Comparison of ENCODE assay signal across 21 cellular contexts in the genomic region with DNA sequence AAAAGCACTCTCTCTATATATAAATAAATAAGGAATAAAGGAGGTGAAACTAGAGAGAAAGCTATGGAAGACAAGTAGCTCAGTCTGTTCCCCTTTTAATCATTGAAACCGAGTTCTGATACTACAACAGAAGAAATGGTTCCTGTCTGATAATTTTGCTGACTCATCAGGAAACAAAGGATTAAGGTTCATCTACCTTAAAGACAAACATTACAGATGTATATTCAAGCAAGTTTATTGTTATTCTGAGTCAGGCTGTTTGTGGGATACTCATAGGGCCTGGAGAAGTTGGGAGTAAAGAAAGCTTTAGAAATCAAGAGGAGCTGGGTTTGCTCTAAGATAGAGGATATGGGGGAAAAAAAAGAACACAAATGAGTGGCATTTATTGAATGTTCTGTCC.
"Had no signal": no experiment of that assay in that cellular context is flagged by ENCODE, and none has a peak within 500 bp of the region (broad histone marks: within the 10 kb centered on the region; RNA-seq: fewer than 3 reads in every experiment).

No MANE protein-coding gene starts in this region.

- H3K4me3 ChIP-seq: gastroesophageal sphincter, heart right ventricle, left ventricle myocardium inferior, tibial artery, vagina had no signal

- H3K9me3 ChIP-seq: gastroesophageal sphincter, left ventricle myocardium inferior, neutrophil, tibial artery, vagina had no signal

- H3K9ac ChIP-seq: parathyroid adenoma had no signal

- H3K27me3 ChIP-seq: brain microvascular endothelial cell, gastroesophageal sphincter, heart right ventricle, neutrophil, tibial artery, vagina had no signal

- H3K27ac ChIP-seq: brain microvascular endothelial cell, gastroesophageal sphincter, heart right ventricle, left ventricle myocardium inferior, neutrophil, parathyroid adenoma, tibial artery, vagina had no signal

- FAIRE-seq: endothelial cell of umbilical vein, islet of Langerhans had no signal

- DNase-seq: activated CD4-positive, alpha-beta T cell treated with anti-CD3 and anti-CD28 coated beads, Interleukin-2, amount 50 U/mL, for 1 hour; activated CD8-positive, alpha-beta memory T cell treated with anti-CD3 and anti-CD28 coated beads for 24 hours; activated naive CD4-positive, alpha-beta T cell; activated naive CD8-positive, alpha-beta T cell treated with anti-CD3 and anti-CD28 coated beads, Interleukin-2, amount 10 ng/mL, durations not matched to agents 7 days and 5 days; anterior cingulate cortex; brain microvascular endothelial cell; effector CD8-positive, alpha-beta T cell; heart right ventricle; left ventricle myocardium inferior; naive thymus-derived CD8-positive, alpha-beta T cell; stimulated activated CD4-positive, alpha-beta T cell treated with anti-CD3 and anti-CD28 coated beads, Interleukin-12 subunit alpha, Interleukin-12 subunit beta, amount 100 ng/mL, for 4 hours; stimulated activated CD4-positive, alpha-beta T cell treated with anti-CD3 and anti-CD28 coated beads, Interleukin-2, amount 100 ng/mL, for 24 hours; stimulated activated naive B cell treated with anti-CD40 and anti-IgM and Interleukin-4, amounts not matched to agents 10 μg/mL and 1 μg/mL and 100 μg/mL, for 72 hours; tibial artery had no signal

- H3K36me3 ChIP-seq: brain microvascular endothelial cell, gastroesophageal sphincter, heart right ventricle, left ventricle myocardium inferior, neutrophil, tibial artery, vagina had no signal

- H3K79me2 ChIP-seq: parathyroid adenoma had no signal

- ATAC-seq: activated CD4-positive, CD25-positive, alpha-beta regulatory T cell treated with anti-CD3 and anti-CD28 coated beads, Interleukin-2, amount 50 U/mL, for 24 hours; gastroesophageal sphincter; heart right ventricle; naive thymus-derived CD8-positive, alpha-beta T cell; stimulated activated naive B cell treated with anti-CD40 and anti-IgM and Interleukin-4, amounts not matched to agents 10 μg/mL and 1 μg/mL and 100 μg/mL, for 72 hours had no signal

- H2AFZ ChIP-seq: parathyroid adenoma had no signal

- H3K4me1 ChIP-seq: gastroesophageal sphincter, heart right ventricle, left ventricle myocardium inferior, parathyroid adenoma, tibial artery, vagina had no signal
